1 cellular context compared by ENCODE assay signal in genomic region chr10:102420810-102421644, GRCh38.
A peak's percentile ranks its signal among the peaks of the same experiment; 100 is the strongest.
TF ChIP-seq lines count a peak whose summit lies in the region.

Gene FBXL15 (plus strand): TSS chr10:102420836. CDS start chr10:102421130, 294 bp downstream.

TF ChIP-seq in HepG2, 621 proteins besides CTCF, POLR2A, EP300 and RAD21 (continued from another document and continues in another):
- TF ChIP-seq AGO1 (IDR thresholded peaks at IDR 0.05; ENCODE audit: low read depth, low read length, poor library complexity, severe bottlenecking), result peak; percentile 13
- no peak for TF ChIP-seq ZNF879 (CRISPR knock-in tag; IDR thresholded peaks at IDR 0.05)
- TF ChIP-seq ZNF281 (CRISPR knock-in tag; IDR thresholded peaks at IDR 0.05; ENCODE audit: borderline replicate concordance), result 0 out of 2 replicates have a peak, but pooled peaks have one; percentile 10
- no peak for TF ChIP-seq GABPA (IDR thresholded peaks at IDR 0.05; ENCODE audit: low read depth, low read length)
- TF ChIP-seq GABPA (CRISPR knock-in tag; IDR thresholded peaks at IDR 0.05; ENCODE audit: low read depth), result peak; percentile 93
- TF ChIP-seq TMF1 (CRISPR knock-in tag; IDR thresholded peaks at IDR 0.05; ENCODE audit: low read depth), result peak; percentile 83; the same call in 1 of the 2 replicates
- TF ChIP-seq TGIF2 (CRISPR knock-in tag; IDR thresholded peaks at IDR 0.05), result peak; percentile 71; the same call in 1 of the 2 replicates
- TF ChIP-seq ZNF75D (CRISPR knock-in tag; IDR thresholded peaks at IDR 0.05; ENCODE audit: borderline replicate concordance), result no peak
- TF ChIP-seq REST (IDR thresholded peaks at IDR 0.05; ENCODE audit: borderline replicate concordance in 1 of 2, low read depth in 1 of 2, low read length in 2 of 2), result peak in 1 of 2 experiments; percentile 51; a peak in 2 of 4 replicates
- no peak for TF ChIP-seq E2F1 (CRISPR knock-in tag; IDR thresholded peaks at IDR 0.05)
- peak; percentile 56; the same call in 1 of the 2 replicates for TF ChIP-seq SNAPC2 (CRISPR knock-in tag; IDR thresholded peaks at IDR 0.05)
- TF ChIP-seq ZNF18 (CRISPR knock-in tag; IDR thresholded peaks at IDR 0.05; ENCODE audit: insufficient replicate concordance), result peak; percentile 46
- TF ChIP-seq ZNF512B (CRISPR knock-in tag; IDR thresholded peaks at IDR 0.05; ENCODE audit: borderline replicate concordance), result no peak
- TF ChIP-seq NFYB (CRISPR knock-in tag; IDR thresholded peaks at IDR 0.05), result peak; percentile 53
- TF ChIP-seq ZBTB25 (CRISPR knock-in tag; IDR thresholded peaks at IDR 0.05), result peak; percentile 95
- TF ChIP-seq ZNF772 (CRISPR knock-in tag; IDR thresholded peaks at IDR 0.05), result 0 out of 2 replicates have a peak, but pooled peaks have one; percentile 61
- TF ChIP-seq FOXO4 (CRISPR knock-in tag; conservative IDR thresholded peaks at IDR 0.05), result 0 out of 2 replicates have a peak, but pooled peaks have one; percentile 9
- peak; percentile 80; the same call in 1 of the 2 replicates for TF ChIP-seq ZNF354B (CRISPR knock-in tag; IDR thresholded peaks at IDR 0.05)
- TF ChIP-seq YEATS2 (CRISPR knock-in tag; IDR thresholded peaks at IDR 0.05; ENCODE audit: borderline replicate concordance), result peak; percentile 90
- TF ChIP-seq POLR2AphosphoS2 (IDR thresholded peaks at IDR 0.05; ENCODE audit: low read depth, low read length), result peak; percentile 85
- peak; percentile 87 for TF ChIP-seq SRF (IDR thresholded peaks at IDR 0.05; ENCODE audit: low read depth, low read length)
- TF ChIP-seq ZMAT3 (CRISPR knock-in tag; conservative IDR thresholded peaks at IDR 0.05), result peak; percentile 80
- 0 out of 2 replicates have a peak, but pooled peaks have one; percentile 42 for TF ChIP-seq TEF (CRISPR knock-in tag; IDR thresholded peaks at IDR 0.05)
- TF ChIP-seq ARID2 (CRISPR knock-in tag; IDR thresholded peaks at IDR 0.05; ENCODE audit: borderline replicate concordance), result peak; percentile 62; the same call in 1 of the 2 replicates
- TF ChIP-seq ZNF33A (CRISPR knock-in tag; IDR thresholded peaks at IDR 0.05; ENCODE audit: borderline replicate concordance), result no peak
- TF ChIP-seq ZFP90 (CRISPR knock-in tag; IDR thresholded peaks at IDR 0.05; ENCODE audit: borderline replicate concordance), result no peak; the same call in 1 of the 2 replicates
- TF ChIP-seq NAIF1 (CRISPR knock-in tag; IDR thresholded peaks at IDR 0.05; ENCODE audit: borderline replicate concordance), result 0 out of 2 replicates have a peak, but pooled peaks have one; percentile 27
- TF ChIP-seq JUND (CRISPR knock-in tag; IDR thresholded peaks at IDR 0.05), result peak; percentile 53; the same call in 1 of the 2 replicates
- peak; percentile 98 for TF ChIP-seq ZFX (CRISPR knock-in tag; IDR thresholded peaks at IDR 0.05; ENCODE audit: low read depth)
- 0 out of 2 replicates have a peak, but pooled peaks have one; percentile 35 for TF ChIP-seq ZNF263 (CRISPR knock-in tag; IDR thresholded peaks at IDR 0.05)
- peak; percentile 88 for TF ChIP-seq ARID4A (CRISPR knock-in tag; IDR thresholded peaks at IDR 0.05; ENCODE audit: borderline replicate concordance)
- TF ChIP-seq SRY (CRISPR knock-in tag; IDR thresholded peaks at IDR 0.05), result peak; percentile 44
- TF ChIP-seq ZNF766 (CRISPR knock-in tag; IDR thresholded peaks at IDR 0.05; ENCODE audit: borderline replicate concordance), result peak; percentile 41; the same call in 1 of the 2 replicates
- TF ChIP-seq ZNF362 (CRISPR knock-in tag; IDR thresholded peaks at IDR 0.05; ENCODE audit: borderline replicate concordance), result no peak
- peak; percentile 91 for TF ChIP-seq POGZ (CRISPR knock-in tag; IDR thresholded peaks at IDR 0.05)
